Comparison of ENCODE assay signal across 9 cellular contexts in the genomic region with DNA sequence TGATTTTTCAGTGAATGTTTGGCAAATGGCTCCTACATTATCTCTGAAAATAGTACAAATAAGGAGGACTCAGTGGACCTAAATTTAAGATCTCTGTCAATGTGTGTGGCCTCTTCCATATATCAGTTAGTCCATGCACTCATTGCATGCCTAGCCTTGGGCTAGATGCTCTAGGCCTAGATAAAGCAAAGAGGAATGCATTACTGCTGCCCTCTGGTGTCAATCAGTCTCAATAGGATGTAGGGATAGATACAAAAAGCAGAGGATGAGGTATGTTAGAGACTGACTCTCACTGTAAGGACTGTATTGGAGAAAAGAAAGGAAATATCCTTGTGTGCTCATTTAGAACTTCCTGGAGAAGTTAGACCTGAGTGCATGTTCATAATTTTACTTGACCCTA. TPM values are rescaled to one million over a fixed set of nuclear protein-coding genes. Genes with fewer than 3 reads are reported as not detected.
A peak's percentile ranks its signal among the peaks of the same experiment; 100 is the strongest.
DNase-seq lines count a peak whose midpoint lies in the region; ATAC-seq, FAIRE-seq and TF ChIP-seq lines count a peak whose summit lies in the region.
"Had no signal": no experiment of that assay in that cellular context is flagged by ENCODE, and none has a peak within 500 bp of the region (broad histone marks: within the 10 kb centered on the region; RNA-seq: fewer than 3 reads in every experiment).

No MANE protein-coding gene starts in this region.

- H4K20me1 ChIP-seq in K562 (replicated peaks; ENCODE audit: control insufficient read depth, insufficient read depth, low read length): no peaks in the 10 kb centered on the region

- peak; percentile 60 for TF ChIP-seq CTCF in NB4 (IDR thresholded peaks at IDR 0.05; ENCODE audit: low read depth, low read length)
- TF ChIP-seq CTCF in K562 (IDR thresholded peaks at IDR 0.05 in 2 of 3, conservative IDR thresholded peaks at IDR 0.05 in 1 of 3; ENCODE audit: insufficient read depth in 2 of 3, low read depth in 1 of 3, low read length in 3 of 3): peak; percentile 67 to 76 (median 69)
- peak; percentile 45 for TF ChIP-seq CTCF in liver (IDR thresholded peaks at IDR 0.05; ENCODE audit: low read depth, low read length, missing input control)

- POLR2A ChIA-PET in K562 (lab: Yijun Ruan, JAX) (no interaction called here), T-cell (lab: Charles Lee) (no interaction called here)

- TF ChIP-seq POLR2A in NB4 (IDR thresholded peaks at IDR 0.05; ENCODE audit: extremely low read depth, insufficient read length): no peak
- TF ChIP-seq POLR2A in K562 (conservative IDR thresholded peaks at IDR 0.05): no peak

- H3K4me3 ChIP-seq in NB4 (ENCODE audit: low read depth, low read length) (no peak overlapping the region), K562 (no peak overlapping the region), liver (ENCODE audit: low read depth in 1 of 3, low read length in 3 of 3) (no peak overlapping the region)

- H3K9me3 ChIP-seq in K562 (replicated peaks; ENCODE audit: control insufficient read depth, insufficient read depth, low read depth, low read length) (peaks cover 19% of the 10 kb centered on the region), liver (ENCODE audit: control insufficient read depth in 4 of 4, low read length in 3 of 4) (no peaks in the 10 kb centered on the region)

- no TSS peak for BruUV-seq in K562 (replicated peaks; lab: Mats Ljungman, UMichigan)

- no peaks in the 10 kb centered on the region for H3K4me1 Mint-ChIP-seq in T-cell

- TF ChIP-seq RAD21 in K562 (CRISPR knock-in tag; conservative IDR thresholded peaks at IDR 0.05 in 1 of 2, IDR thresholded peaks at IDR 0.05 in 1 of 2): peak; percentile 97 to 99
- peak; percentile 76 to 84 for TF ChIP-seq RAD21 in liver (IDR thresholded peaks at IDR 0.05)

- CTCF ChIA-PET in K562 (lab: Yijun Ruan, JAX; ENCODE audit: low intra/inter-chr PET ratio): interaction anchor here (0.6 to 2.0 kb wide), 2 partner anchors 307 to 356 kb away, joined by 6 to 16 read pairs; no protein-coding TSS in a partner anchor
- CTCF ChIA-PET in T-cell (lab: Charles Lee): no interaction called here

- peaks cover 0 to 12% of the 10 kb centered on the region in 2 experiments; a peak in 2 of 5 replicates for H3K4me1 ChIP-seq in K562 (replicated peaks in 1 of 2; ENCODE audit: control insufficient read depth in 2 of 2, insufficient read depth in 2 of 2, low read length in 2 of 2)
- no peaks in the 10 kb centered on the region for H3K4me1 ChIP-seq in liver (ENCODE audit: control insufficient read depth in 4 of 4, insufficient read depth in 4 of 4, low read length in 3 of 4)

- peak; percentile 63 for ATAC-seq in Right ventricle myocardium inferior
- no peak for ATAC-seq in left ventricle myocardium superior
- peak; percentile 98 for ATAC-seq in K562
- ATAC-seq in T-cell (replicated peaks in 1 of 4): no peak
- no peak for ATAC-seq in HG02759 (IDR thresholded peaks at IDR 0.05; ENCODE audit: unreplicated experiment)

- 0 out of 2 replicates have a peak overlapping the region, but pooled peaks have one; percentile 7 for H2AFZ ChIP-seq in K562 (ENCODE audit: low read depth, low read length)

- FAIRE-seq in K562 (lab: Jason Lieb, UNC): peak; percentile 93

- H3K36me3 Mint-ChIP-seq in T-cell: no peaks in the 10 kb centered on the region
- H3K36me3 Mint-ChIP-seq: activated naive CD8-positive, alpha-beta T cell had no signal

- in situ Hi-C loops in K562 (cut with MboI): loop anchor here (5.0 kb wide), 1 partner anchor 308 kb away; no protein-coding TSS in a partner anchor

- H3K9ac ChIP-seq in K562 (ENCODE audit: insufficient read depth in 1 of 2, low read depth in 2 of 2, low read length in 2 of 2) (no peak overlapping the region), liver (ENCODE audit: low read depth in 1 of 2, low read length in 2 of 2) (no peak overlapping the region)

- H3K27me3 Mint-ChIP-seq in T-cell: peaks cover 0 to 10% of the 10 kb centered on the region in 2 donors

- no peak overlapping the region for H3K4me3 Mint-ChIP-seq in T-cell
- H3K4me3 Mint-ChIP-seq: activated naive CD8-positive, alpha-beta T cell had no signal

- TF ChIP-seq EP300 in K562 (IDR thresholded peaks at IDR 0.05; ENCODE audit: low read length): no peak; the same call in 1 of the 2 replicates

- H3K27ac ChIP-seq in K562 (ENCODE audit: extremely low read depth, low read depth, low read length) (no peak overlapping the region), liver (ENCODE audit: low read depth in 1 of 2, low read length in 2 of 2) (no peak overlapping the region)

- H3K9me3 Mint-ChIP-seq in T-cell: peaks cover 0 to 5% (median 0%) of the 10 kb centered on the region in 3 donors

- DNase-seq in Right ventricle myocardium inferior (ENCODE audit: missing footprints) (no peak), left ventricle myocardium superior (no peak), NB4 (ENCODE audit: low read depth) (peak; percentile 87), K562 (ENCODE audit: extremely low read depth in 1 of 4, low spot score in 3 of 4) (peak; percentile 34 to 84 (median 53)), NCI-H187 (lab: John Stamatoyannopoulos, UW) (no peak), T-cell (no peak)

- intact Hi-C loops in Right ventricle myocardium inferior (cut with DNase I) (loop anchor here (2.0 kb wide), 1 partner anchor 308 kb away; no protein-coding TSS in a partner anchor), left ventricle myocardium superior (cut with micrococcal nuclease) (no loop called here), K562 (cut with micrococcal nuclease) (loop anchor here (1.0 to 5.0 kb wide), 6 partner anchors 10 to 376 kb away; no protein-coding TSS in a partner anchor)

- H3K27me3 ChIP-seq in K562 (ENCODE audit: control insufficient read depth in 2 of 2, insufficient read depth in 2 of 2, low read length in 2 of 2): no peaks in the 10 kb centered on the region
- H3K27me3 ChIP-seq in liver (ENCODE audit: control insufficient read depth in 4 of 4, insufficient read depth in 4 of 4, low read length in 3 of 4): no peaks in the 10 kb centered on the region

- no peaks in the 10 kb centered on the region for H3K9me1 ChIP-seq in K562 (ENCODE audit: control insufficient read depth, insufficient read depth, low read length)

- H3K36me3 ChIP-seq in K562 (ENCODE audit: control insufficient read depth, insufficient read depth, low read length): no peaks in the 10 kb centered on the region
- H3K36me3 ChIP-seq in liver (ENCODE audit: control insufficient read depth in 4 of 4, insufficient read depth in 3 of 4, low read depth in 1 of 4, low read length in 3 of 4): no peaks in the 10 kb centered on the region

- H3K27ac Mint-ChIP-seq in T-cell: no peak overlapping the region
- H3K27ac Mint-ChIP-seq: activated naive CD8-positive, alpha-beta T cell had no signal

- H3K4me2 ChIP-seq in K562 (ENCODE audit: insufficient read depth, low read length): no peak overlapping the region

- H3K79me2 ChIP-seq in K562 (ENCODE audit: control insufficient read depth, insufficient read depth, low read length): no peaks in the 10 kb centered on the region

RNA-seq across cellular contexts. Expression of a gene that starts 42.0 kb away (rescaled TPM):
- total RNA-seq in Right ventricle myocardium inferior: 0.95 TPM
- 0.42 TPM for total RNA-seq in left ventricle myocardium superior
- total RNA-seq in K562 (2011; cell fraction: chromatin; rRNA removed; ENCODE audit: low replicate concordance): 0.14 TPM in 1 of 2 replicates, not detected in the other
- total RNA-seq in K562 (2011; cell fraction: nucleolus; rRNA removed): not detected in 2 replicates
- 0.07 TPM in 1 of 2 replicates, not detected in the other for total RNA-seq in K562 (2011; cell fraction: nucleoplasm; rRNA removed)
- 0.50 and 1.3 TPM in 2 replicates for total RNA-seq in K562 (2014; rRNA removed)
- total RNA-seq in K562 (2014; rRNA removed; fragmentation: Illumina TruSeq; extraction: Trizol): 1.1 and 1.3 TPM in 2 replicates
- total RNA-seq in K562 (2015; rRNA removed; fragmentation: Illumina TruSeq; extraction: Trizol): 5.4 and 5.7 TPM in 2 replicates
- 0.55 and 1.5 TPM in 2 replicates for total RNA-seq in K562 (2021)
- polyA plus RNA-seq in K562 (2011; rRNA removed): 0.06 and 0.61 TPM in 2 replicates
- polyA plus RNA-seq in K562 (2011; cell fraction: cytosol; rRNA removed): 0.24 TPM in 1 of 2 replicates, not detected in the other
- 1.0 TPM in 1 of 2 replicates, not detected in the other for polyA plus RNA-seq in K562 (2011; cell fraction: nucleus; rRNA removed)
- 5.1 and 7.0 TPM in 2 replicates for polyA plus RNA-seq in K562 (2012)
- polyA plus RNA-seq in K562 (2014; fragmentation: Illumina TruSeq; extraction: Trizol): 1.3 and 2.3 TPM in 2 replicates
- polyA plus RNA-seq in K562 (2014; fragmentation: Nextera tagmentation; extraction: Ambion mirVana): 1 to 10 TPM in 1 of 2 experiments, under 1 TPM in 1; 0.86 to 1.5 TPM
- polyA plus RNA-seq in K562 (2014; rRNA removed): 0.77 and 3.1 TPM in 2 replicates
- polyA minus RNA-seq in K562 (2011; rRNA and poly(A)+ RNA removed): 0.66 TPM in 1 of 2 replicates, not detected in the other
- not detected in 2 replicates for polyA minus RNA-seq in K562 (2011; cell fraction: cytosol; rRNA and poly(A)+ RNA removed)
- 0.78 TPM in 1 of 2 replicates, not detected in the other for polyA minus RNA-seq in K562 (2011; cell fraction: nucleus; rRNA and poly(A)+ RNA removed)
- under 1 TPM; 0.08 to 0.37 TPM for total RNA-seq in liver
- under 1 TPM in 1 of 2 donors, not detected in 1; 0.32 TPM for polyA plus RNA-seq in liver
- 1 to 10 TPM in 1 of 5 donors, under 1 TPM in 3, not detected in 1; 0.12 to 1.1 (median 0.16) TPM for total RNA-seq in T-cell

RNA-seq across cellular contexts. Expression of a gene that starts 52.4 kb away (rescaled TPM):
- total RNA-seq in Right ventricle myocardium inferior (64.0 TPM), left ventricle myocardium superior (49.3 TPM), K562 (2014; rRNA removed) (1.7 and 2.0 TPM in 2 replicates), K562 (2014; rRNA removed; fragmentation: Illumina TruSeq; extraction: Trizol) (3.3 and 3.4 TPM in 2 replicates), K562 (2015; rRNA removed; fragmentation: Illumina TruSeq; extraction: Trizol) (9.1 and 9.5 TPM in 2 replicates), K562 (2021) (1.7 and 3.4 TPM in 2 replicates), liver (100 to 1,000 TPM in 1 of 2 donors, 10 to 100 TPM in 1; 83.4 to 115 TPM), T-cell (1 to 10 TPM in 2 of 5 donors, under 1 TPM in 3; 0.32 to 1.5 (median 0.99) TPM)
- 0.35 TPM in 1 of 2 replicates, not detected in the other for total RNA-seq in K562 (2011; cell fraction: chromatin; rRNA removed; ENCODE audit: low replicate concordance)
- 0.33 and 0.53 TPM in 2 replicates for total RNA-seq in K562 (2011; cell fraction: nucleolus; rRNA removed)
- not detected in 2 replicates for total RNA-seq in K562 (2011; cell fraction: nucleoplasm; rRNA removed)
- polyA plus RNA-seq in K562 (2011; rRNA removed) (0.57 and 25.1 TPM in 2 replicates), K562 (2014; fragmentation: Illumina TruSeq; extraction: Trizol) (4.3 and 5.6 TPM in 2 replicates), K562 (2014; fragmentation: Nextera tagmentation; extraction: Ambion mirVana) (1 to 10 TPM; 5.5 to 5.8 TPM), K562 (2014; rRNA removed) (4.2 and 4.7 TPM in 2 replicates), liver (100 to 1,000 TPM in 1 of 2 donors, 10 to 100 TPM in 1; 64.6 to 117 TPM)
- polyA plus RNA-seq in K562 (2011; cell fraction: cytosol; rRNA removed): 0.06 and 11.1 TPM in 2 replicates
- polyA plus RNA-seq in K562 (2011; cell fraction: nucleus; rRNA removed): 0.13 and 26.4 TPM in 2 replicates
- polyA plus RNA-seq in K562 (2012): 1.9 and 7.6 TPM in 2 replicates
- polyA minus RNA-seq in K562 (2011; rRNA and poly(A)+ RNA removed): 12.9 TPM in 1 of 2 replicates, not detected in the other
- 5.4 TPM in 1 of 2 replicates, not detected in the other for polyA minus RNA-seq in K562 (2011; cell fraction: cytosol; rRNA and poly(A)+ RNA removed)
- polyA minus RNA-seq in K562 (2011; cell fraction: nucleus; rRNA and poly(A)+ RNA removed): 16.8 TPM in 1 of 2 replicates, not detected in the other

Comparison
In these comparisons a context has a peak if more than half of its experiments do, and no peak if none do; other contexts are left out.
1. ATAC-seq: peak in Right ventricle myocardium inferior (single experiment) and K562 (single experiment); none in left ventricle myocardium superior (single experiment), T-cell (0 of 4) and HG02759 (single experiment).
2. DNase-seq: peak in NB4 (single experiment) and K562 (4 of 4); none in Right ventricle myocardium inferior (single experiment), left ventricle myocardium superior (single experiment), NCI-H187 (0 of 2) and T-cell (0 of 34).
3. Peak in every context shown above with its lines, with median percentiles within 50 percentile points of each other: CTCF ChIP-seq.